In genomic region chr19:1251503-1252220, GRCh38 we compare ENCODE assay signal across 6 cellular contexts. TPM values are rescaled to one million over a fixed set of nuclear protein-coding genes. Genes with fewer than 3 reads are reported as not detected.
A peak's percentile ranks its signal among the peaks of the same experiment; 100 is the strongest.
DNase-seq lines count a peak whose midpoint lies in the region; ATAC-seq lines count a peak whose summit lies in the region.

No MANE protein-coding gene starts in this region.

- H3K4me3 ChIP-seq in Jurkat, Clone E6-1 (ENCODE audit: low read length), result peak overlapping the region; percentile 82

- no peaks in the 10 kb centered on the region for H3K9me3 Mint-ChIP-seq in activated T-cell treated with anti-CD3 and anti-CD28 coated beads, Interleukin-2, amount 50 U/mL, for 4 hours

- DNase-seq in Jurkat, Clone E6-1 (ENCODE audit: low read depth, low spot score), result no peak
- DNase-seq in activated T-cell treated with anti-CD3 and anti-CD28 coated beads, Interleukin-2, amount 50 U/mL, for 4 hours, result peak; percentile 58
- peak; percentile 76 for DNase-seq in kidney tubule cell (ENCODE audit: low spot score)

- H3K27me3 Mint-ChIP-seq in activated T-cell treated with anti-CD3 and anti-CD28 coated beads, Interleukin-2, amount 50 U/mL, for 4 hours (ENCODE audit: low read depth), result no peaks in the 10 kb centered on the region

- peaks cover 14% of the 10 kb centered on the region for H3K36me3 Mint-ChIP-seq in activated T-cell treated with anti-CD3 and anti-CD28 coated beads, Interleukin-2, amount 50 U/mL, for 4 hours (ENCODE audit: insufficient read depth)

- H3K4me1 Mint-ChIP-seq in activated T-cell treated with anti-CD3 and anti-CD28 coated beads, Interleukin-2, amount 50 U/mL, for 4 hours (ENCODE audit: low read depth), result peaks cover 20% of the 10 kb centered on the region

- no peak for ATAC-seq in activated T-cell treated with anti-CD3 and anti-CD28 coated beads, Interleukin-2, amount 50 U/mL, for 4 hours
- ATAC-seq in GM19324 (IDR thresholded peaks at IDR 0.05; ENCODE audit: low FRiP score, unreplicated experiment) (no peak), GM19023 (IDR thresholded peaks at IDR 0.05; ENCODE audit: unreplicated experiment) (no peak), GM19328 (IDR thresholded peaks at IDR 0.05; ENCODE audit: unreplicated experiment) (no peak)

- H3K4me3 Mint-ChIP-seq in activated T-cell treated with anti-CD3 and anti-CD28 coated beads, Interleukin-2, amount 50 U/mL, for 4 hours, result peak overlapping the region; percentile 90

RNA-seq across cellular contexts. Expression of gene MIDN, which starts 3.3 kb away (rescaled TPM):
- 29.9 TPM for polyA plus RNA-seq in Jurkat, Clone E6-1 (2012; ENCODE audit: insufficient read depth, insufficient read length)
- 10 to 100 TPM; 63.2 to 70.0 (median 68.7) TPM for total RNA-seq in activated T-cell treated with anti-CD3 and anti-CD28 coated beads, Interleukin-2, amount 50 U/mL, for 4 hours

RNA-seq across cellular contexts. Expression of gene ATP5F1D, which starts 10.1 kb away (rescaled TPM):
- polyA plus RNA-seq in Jurkat, Clone E6-1 (2012; ENCODE audit: insufficient read depth, insufficient read length), result 286 TPM
- 100 to 1,000 TPM; 259 to 434 (median 312) TPM for total RNA-seq in activated T-cell treated with anti-CD3 and anti-CD28 coated beads, Interleukin-2, amount 50 U/mL, for 4 hours

RNA-seq across cellular contexts. Expression of gene CBARP, which starts 13.9 kb away (rescaled TPM):
- polyA plus RNA-seq in Jurkat, Clone E6-1 (2012; ENCODE audit: insufficient read depth, insufficient read length), result 4.2 TPM
- total RNA-seq in activated T-cell treated with anti-CD3 and anti-CD28 coated beads, Interleukin-2, amount 50 U/mL, for 4 hours, result 1 to 10 TPM in 2 of 3 donors, under 1 TPM in 1; 0.63 to 1.4 (median 1.1) TPM

RNA-seq across cellular contexts. Expression of gene CIRBP, which starts 17.5 kb away (rescaled TPM):
- 253 TPM for polyA plus RNA-seq in Jurkat, Clone E6-1 (2012; ENCODE audit: insufficient read depth, insufficient read length)
- 100 to 1,000 TPM; 269 to 294 (median 285) TPM for total RNA-seq in activated T-cell treated with anti-CD3 and anti-CD28 coated beads, Interleukin-2, amount 50 U/mL, for 4 hours

RNA-seq across cellular contexts. Expression of gene FAM174C, which starts 23.7 kb away (rescaled TPM):
- polyA plus RNA-seq in Jurkat, Clone E6-1 (2012; ENCODE audit: insufficient read depth, insufficient read length), result 79.3 TPM
- total RNA-seq in activated T-cell treated with anti-CD3 and anti-CD28 coated beads, Interleukin-2, amount 50 U/mL, for 4 hours, result 100 to 1,000 TPM; 189 to 199 (median 194) TPM
